In genomic region chr1:223203011-223203410, GRCh38 we compare ENCODE assay signal across 15 cellular contexts.
"Had no signal": no experiment of that assay in that cellular context is flagged by ENCODE, and none has a peak within 500 bp of the region (broad histone marks: within the 10 kb centered on the region; RNA-seq: fewer than 3 reads in every experiment).

No MANE protein-coding gene starts in this region.

- H3K27me3 Mint-ChIP-seq: activated naive CD4-positive, alpha-beta T cell treated with anti-CD3 and anti-CD28 coated beads, Interleukin-2, amount 50 U/mL, for 24 hours had no signal

- DNase-seq: activated CD4-positive, alpha-beta memory T cell treated with anti-CD3 and anti-CD28 coated beads, Interleukin-2, amount 10 ng/mL, durations not matched to agents 7 days and 5 days; activated CD4-positive, alpha-beta T cell treated with anti-CD3 and anti-CD28 coated beads for 4 hours; activated effector memory CD4-positive, alpha-beta T cell treated with anti-CD3 and anti-CD28 coated beads, Interleukin-2, amount 50 U/mL, for 16 hours; activated T-cell treated with anti-CD3 and anti-CD28 coated beads, Interleukin-2, amount 50 U/mL, for 4 hours; hippocampal formation; mesenchymal stem cell; occipital lobe; spleen; T-helper 2 cell had no signal

- H3K9me3 Mint-ChIP-seq: activated CD4-positive, alpha-beta memory T cell treated with anti-CD3 and anti-CD28 coated beads, Interleukin-2, amount 10 ng/mL, durations not matched to agents 7 days and 5 days; activated naive CD4-positive, alpha-beta T cell treated with anti-CD3 and anti-CD28 coated beads, Interleukin-2, amount 50 U/mL, for 24 hours; activated T-cell treated with anti-CD3 and anti-CD28 coated beads, Interleukin-2, amount 50 U/mL, for 4 hours; natural killer cell treated with Interleukin-12 subunit alpha and Interleukin-12 subunit beta and Interleukin-15 and Interleukin-18, amount 100 ng/mL, for 72 hours had no signal

- H3K27ac Mint-ChIP-seq: activated CD4-positive, alpha-beta memory T cell treated with anti-CD3 and anti-CD28 coated beads, Interleukin-2, amount 10 ng/mL, durations not matched to agents 7 days and 5 days; activated naive CD4-positive, alpha-beta T cell treated with anti-CD3 and anti-CD28 coated beads, Interleukin-2, amount 50 U/mL, for 24 hours; natural killer cell treated with Interleukin-12 subunit alpha and Interleukin-12 subunit beta and Interleukin-15 and Interleukin-18, amount 100 ng/mL, for 72 hours had no signal

- H3K4me3 ChIP-seq: esophagus muscularis mucosa, prostate gland, spleen, thoracic aorta had no signal

- H3K4me1 Mint-ChIP-seq: activated CD4-positive, alpha-beta memory T cell treated with anti-CD3 and anti-CD28 coated beads, Interleukin-2, amount 10 ng/mL, durations not matched to agents 7 days and 5 days had no signal

- H3K4me1 ChIP-seq: prostate gland had no signal

- H3K4me3 Mint-ChIP-seq: activated CD4-positive, alpha-beta memory T cell treated with anti-CD3 and anti-CD28 coated beads, Interleukin-2, amount 10 ng/mL, durations not matched to agents 7 days and 5 days; activated naive CD4-positive, alpha-beta T cell treated with anti-CD3 and anti-CD28 coated beads, Interleukin-2, amount 50 U/mL, for 24 hours; activated T-cell treated with anti-CD3 and anti-CD28 coated beads, Interleukin-2, amount 50 U/mL, for 4 hours; natural killer cell treated with Interleukin-12 subunit alpha and Interleukin-12 subunit beta and Interleukin-15 and Interleukin-18, amount 100 ng/mL, for 72 hours had no signal

- H3K27ac ChIP-seq: esophagus muscularis mucosa, prostate gland, spleen, thoracic aorta had no signal

- H3K36me3 Mint-ChIP-seq: activated naive CD4-positive, alpha-beta T cell treated with anti-CD3 and anti-CD28 coated beads, Interleukin-2, amount 50 U/mL, for 24 hours had no signal

- H3K36me3 ChIP-seq: esophagus muscularis mucosa, prostate gland, spleen, thoracic aorta had no signal

- H3K9me3 ChIP-seq: esophagus muscularis mucosa, prostate gland, spleen, thoracic aorta had no signal

- ATAC-seq: activated T-cell treated with anti-CD3 and anti-CD28 coated beads, Interleukin-2, amount 50 U/mL, for 4 hours; sciatic nerve had no signal
